Comparison of ENCODE assay signal across 9 cellular contexts in genomic region chr1:116855220-116855619, GRCh38. TPM values are rescaled to one million over a fixed set of nuclear protein-coding genes. Genes with fewer than 3 reads are reported as not detected.
DNase-seq lines count a peak whose midpoint lies in the region; ATAC-seq and TF ChIP-seq lines count a peak whose summit lies in the region.
"Had no signal": no experiment of that assay in that cellular context is flagged by ENCODE, and none has a peak within 500 bp of the region (broad histone marks: within the 10 kb centered on the region; RNA-seq: fewer than 3 reads in every experiment).

No MANE protein-coding gene starts in this region.

- H3K9me3 Mint-ChIP-seq in activated T-helper 1 cell treated with anti-CD3 and anti-CD28 coated beads, Interleukin-12 subunit alpha, Interleukin-12 subunit beta, Interleukin-2, Interleukin-4 antibody, amounts not matched to agents 30 ng/mL and 10 ng/mL and 1 ng/mL, durations not matched to agents 14 hours and 24 hours and 36 hours: no peaks in the 10 kb centered on the region
- H3K9me3 Mint-ChIP-seq: natural killer cell had no signal

- H2AFZ ChIP-seq in smooth muscle cell (ENCODE audit: low read depth): peak overlapping the region; percentile 56

- H3K27ac ChIP-seq in HUES64 (ENCODE audit: low read depth, low read length) (peak overlapping the region; percentile 66), smooth muscle cell (ENCODE audit: low read depth) (peak overlapping the region; percentile 93)

- H3K9ac ChIP-seq in HUES64 (ENCODE audit: low read depth, low read length): peak overlapping the region; percentile 59
- H3K9ac ChIP-seq in smooth muscle cell (ENCODE audit: low read depth): no peak overlapping the region

- peaks cover 28% of the 10 kb centered on the region for H3F3A ChIP-seq in smooth muscle cell (ENCODE audit: low read depth)

- ATAC-seq in SK-N-SH treated with all-trans-retinoic acid at 6 μM for 48 hours: peak; percentile 54
- ATAC-seq in left ventricle myocardium superior: peak; percentile 92
- ATAC-seq in HG03521 (IDR thresholded peaks at IDR 0.05; ENCODE audit: unreplicated experiment): no peak
- no peak for ATAC-seq in HG02678 (IDR thresholded peaks at IDR 0.05; ENCODE audit: unreplicated experiment)

- no peak overlapping the region for H3K4me3 Mint-ChIP-seq in activated T-helper 1 cell treated with anti-CD3 and anti-CD28 coated beads, Interleukin-12 subunit alpha, Interleukin-12 subunit beta, Interleukin-2, Interleukin-4 antibody, amounts not matched to agents 30 ng/mL and 10 ng/mL and 1 ng/mL, durations not matched to agents 14 hours and 24 hours and 36 hours
- H3K4me3 Mint-ChIP-seq: natural killer cell had no signal

- peaks cover 28% of the 10 kb centered on the region for H3K4me1 Mint-ChIP-seq in activated T-helper 1 cell treated with anti-CD3 and anti-CD28 coated beads, Interleukin-12 subunit alpha, Interleukin-12 subunit beta, Interleukin-2, Interleukin-4 antibody, amounts not matched to agents 30 ng/mL and 10 ng/mL and 1 ng/mL, durations not matched to agents 14 hours and 24 hours and 36 hours (ENCODE audit: low read depth)

- WGBS in HUES64: 75% methylated on average over 5 of the region's 5 CpGs
- WGBS in smooth muscle cell (ENCODE audit: low lambda C conversion rate): 36% methylated on average over 5 of the region's 5 CpGs

- no peak for TF ChIP-seq CTCF in smooth muscle cell (IDR thresholded peaks at IDR 0.05; ENCODE audit: borderline replicate concordance, insufficient read depth, poor library complexity, severe bottlenecking)

- peaks cover 3% of the 10 kb centered on the region for H3K36me3 Mint-ChIP-seq in activated T-helper 1 cell treated with anti-CD3 and anti-CD28 coated beads, Interleukin-12 subunit alpha, Interleukin-12 subunit beta, Interleukin-2, Interleukin-4 antibody, amounts not matched to agents 30 ng/mL and 10 ng/mL and 1 ng/mL, durations not matched to agents 14 hours and 24 hours and 36 hours (ENCODE audit: low read depth)
- H3K36me3 Mint-ChIP-seq: natural killer cell had no signal

- intact Hi-C loops in left ventricle myocardium superior (cut with micrococcal nuclease): no loop called here
- intact Hi-C loops in activated T-helper 1 cell treated with anti-CD3 and anti-CD28 coated beads, Interleukin-12 subunit alpha, Interleukin-12 subunit beta, Interleukin-2, Interleukin-4 antibody, amounts not matched to agents 30 ng/mL and 10 ng/mL and 1 ng/mL, durations not matched to agents 14 hours and 24 hours and 36 hours (cut with micrococcal nuclease): no loop called here

- peaks cover 53% of the 10 kb centered on the region for H3K4me1 ChIP-seq in HUES64 (ENCODE audit: insufficient read depth, low read length)
- H3K4me1 ChIP-seq in smooth muscle cell (ENCODE audit: low read depth): peaks cover 42% of the 10 kb centered on the region

- DNase-seq in left ventricle myocardium superior: peak; percentile 73
- DNase-seq in smooth muscle cell (lab: John Stamatoyannopoulos, UW; ENCODE audit: unreplicated experiment): no peak
- no peak for DNase-seq in activated T-helper 1 cell treated with anti-CD3 and anti-CD28 coated beads, Interleukin-12 subunit alpha, Interleukin-12 subunit beta, Interleukin-2, Interleukin-4 antibody, amounts not matched to agents 30 ng/mL and 10 ng/mL and 1 ng/mL, durations not matched to agents 14 hours and 24 hours and 36 hours (ENCODE audit: low spot score)
- DNase-seq: natural killer cell; stimulated activated naive CD4-positive, alpha-beta T cell had no signal

- H3K27ac Mint-ChIP-seq in activated T-helper 1 cell treated with anti-CD3 and anti-CD28 coated beads, Interleukin-12 subunit alpha, Interleukin-12 subunit beta, Interleukin-2, Interleukin-4 antibody, amounts not matched to agents 30 ng/mL and 10 ng/mL and 1 ng/mL, durations not matched to agents 14 hours and 24 hours and 36 hours: no peak overlapping the region
- H3K27ac Mint-ChIP-seq: natural killer cell had no signal

- no peak overlapping the region for H3K4me3 ChIP-seq in HUES64 (ENCODE audit: low read length)
- no peak overlapping the region for H3K4me3 ChIP-seq in smooth muscle cell

- no peaks in the 10 kb centered on the region for H3K9me3 ChIP-seq in HUES64 (ENCODE audit: insufficient read depth, low read depth, low read length)
- H3K9me3 ChIP-seq in smooth muscle cell (replicated peaks; ENCODE audit: low read depth): no peaks in the 10 kb centered on the region

- no peaks in the 10 kb centered on the region for H4K20me1 ChIP-seq in smooth muscle cell (ENCODE audit: low read depth)

- H3K27me3 ChIP-seq in HUES64 (ENCODE audit: insufficient read depth, low read length) (no peaks in the 10 kb centered on the region), smooth muscle cell (ENCODE audit: low read depth) (no peaks in the 10 kb centered on the region)

- H3K4me2 ChIP-seq in smooth muscle cell: peak overlapping the region; percentile 48

- H3K79me2 ChIP-seq in smooth muscle cell (ENCODE audit: low read depth): no peaks in the 10 kb centered on the region

- H3K27me3 Mint-ChIP-seq in activated T-helper 1 cell treated with anti-CD3 and anti-CD28 coated beads, Interleukin-12 subunit alpha, Interleukin-12 subunit beta, Interleukin-2, Interleukin-4 antibody, amounts not matched to agents 30 ng/mL and 10 ng/mL and 1 ng/mL, durations not matched to agents 14 hours and 24 hours and 36 hours (ENCODE audit: insufficient read depth): no peaks in the 10 kb centered on the region

- no peaks in the 10 kb centered on the region for H3K36me3 ChIP-seq in HUES64 (ENCODE audit: insufficient read depth, low read length)
- no peaks in the 10 kb centered on the region for H3K36me3 ChIP-seq in smooth muscle cell (ENCODE audit: low read depth)

TF ChIP-seq in SK-N-SH treated with all-trans-retinoic acid at 6 μM for 48 hours, 23 proteins besides CTCF, POLR2A, EP300 and RAD21:
- TF ChIP-seq ESRRG (CRISPR knock-in tag; IDR thresholded peaks at IDR 0.05) (no peak), ZNF70 (CRISPR knock-in tag; IDR thresholded peaks at IDR 0.05) (no peak), CREB5 (CRISPR knock-in tag; IDR thresholded peaks at IDR 0.05; ENCODE audit: low read depth) (no peak), SNAI2 (CRISPR knock-in tag; IDR thresholded peaks at IDR 0.05) (no peak), ZFP3 (CRISPR knock-in tag; IDR thresholded peaks at IDR 0.05) (no peak), OSR1 (CRISPR knock-in tag; IDR thresholded peaks at IDR 0.05) (no peak)

RNA-seq across cellular contexts. Expression of gene PTGFRN, which starts 54.5 kb away (rescaled TPM):
- 19.0 TPM for polyA plus RNA-seq in HUES64 (2013, experiment 1 of 2)
- 26.6 TPM for polyA plus RNA-seq in HUES64 (2013, experiment 2 of 2)
- total RNA-seq in left ventricle myocardium superior: 99.6 TPM
- total RNA-seq in smooth muscle cell: 97.9 and 152 TPM in 2 replicates
- 62.6 and 64.2 TPM in 2 replicates for polyA plus RNA-seq in smooth muscle cell
- total RNA-seq in activated T-helper 1 cell treated with anti-CD3 and anti-CD28 coated beads, Interleukin-12 subunit alpha, Interleukin-12 subunit beta, Interleukin-2, Interleukin-4 antibody, amounts not matched to agents 30 ng/mL and 10 ng/mL and 1 ng/mL, durations not matched to agents 14 hours and 24 hours and 36 hours: 38.0 and 43.4 TPM in 2 replicates

Comparison
In these comparisons a context has a peak if more than half of its experiments do, and no peak if none do; other contexts are left out.
1. ATAC-seq: peak in SK-N-SH treated with all-trans-retinoic acid at 6 μM for 48 hours (single experiment) and left ventricle myocardium superior (single experiment); none in HG03521 (single experiment) and HG02678 (single experiment).